ENCODE assay signal across 25 cellular contexts in the genomic region with DNA sequence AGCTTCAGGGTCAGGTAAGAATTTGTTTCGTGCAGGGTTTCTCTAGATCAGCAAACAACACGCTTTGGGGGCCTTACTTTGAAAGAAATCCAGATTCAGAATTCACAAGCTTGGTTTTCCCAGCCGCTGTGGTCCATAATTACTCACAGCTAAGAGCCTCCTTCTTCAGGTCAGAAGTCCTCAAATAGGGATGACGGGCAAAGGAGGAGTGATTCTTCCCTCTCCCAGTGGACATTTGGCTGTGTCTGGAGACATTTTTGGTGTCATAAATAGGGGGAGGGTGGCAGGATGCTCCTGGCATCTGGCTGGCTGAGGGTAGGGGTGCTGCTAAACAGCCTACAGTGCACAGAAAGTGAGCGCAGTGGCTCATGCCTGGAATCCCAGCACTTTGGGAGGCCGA.
"Had no signal": no experiment of that assay in that cellular context is flagged by ENCODE, and none has a peak within 500 bp of the region (broad histone marks: within the 10 kb centered on the region; RNA-seq: fewer than 3 reads in every experiment).

No MANE protein-coding gene starts in this region.

- DNase-seq: naive thymus-derived CD4-positive, alpha-beta T cell; naive thymus-derived CD8-positive, alpha-beta T cell; natural killer cell; nephron progenitor cell; occipital lobe; ovary; pancreas; psoas muscle; right cardiac atrium; sigmoid colon; small intestine; spleen; stimulated activated CD4-positive, alpha-beta T cell treated with anti-CD3 and anti-CD28 coated beads, Interleukin-12 subunit alpha, Interleukin-12 subunit beta, amount 100 ng/mL, for 4 hours; stimulated activated CD4-positive, alpha-beta T cell treated with anti-CD3 and anti-CD28 coated beads, Interleukin-15, amount 100 ng/mL, for 24 hours; stimulated activated CD4-positive, alpha-beta T cell treated with anti-CD3 and anti-CD28 coated beads, Interleukin-1b, Interleukin-23, amount 100 ng/mL, for 48 hours; stimulated activated CD4-positive, alpha-beta T cell treated with anti-CD3 and anti-CD28 coated beads, Interleukin-2, amount 100 ng/mL, for 24 hours had no signal

- ATAC-seq: naive thymus-derived CD4-positive, alpha-beta T cell; naive thymus-derived CD8-positive, alpha-beta T cell; natural killer cell; natural killer cell treated with Interleukin-12 subunit alpha and Interleukin-12 subunit beta and Interleukin-15 and Interleukin-18, amount 100 ng/mL, for 72 hours; pancreas; psoas muscle; right cardiac atrium; sciatic nerve had no signal

- H3K27ac ChIP-seq: neural progenitor cell, neutrophil, ovary, pancreas, parathyroid adenoma, prostate gland, psoas muscle, right atrium auricular region, sigmoid colon, skin epidermis, spleen had no signal

- H3K79me2 ChIP-seq: parathyroid adenoma had no signal

- H3K36me3 ChIP-seq: neural progenitor cell, neutrophil, ovary, pancreas, prostate gland, right atrium auricular region, sigmoid colon, spleen had no signal

- H3K9ac ChIP-seq: neural progenitor cell, parathyroid adenoma had no signal

- FAIRE-seq: pancreas, small intestine had no signal

- H3K9me3 ChIP-seq: neutrophil, ovary, pancreas, prostate gland had no signal

- H3K27me3 ChIP-seq: neural progenitor cell, ovary, pancreas, right atrium auricular region had no signal

- H3K4me1 ChIP-seq: parathyroid adenoma, prostate gland, psoas muscle had no signal

- H3K4me3 ChIP-seq: neural progenitor cell, ovary, pancreas, prostate gland, psoas muscle, right atrium auricular region, sigmoid colon, skin epidermis, smooth muscle cell, spleen had no signal
